24 cellular contexts compared by ENCODE assay signal in genomic region chr2:217216316-217216715, GRCh38.
DNase-seq lines count a peak whose midpoint lies in the region; FAIRE-seq and TF ChIP-seq lines count a peak whose summit lies in the region.
"Had no signal": no experiment of that assay in that cellular context is flagged by ENCODE, and none has a peak within 500 bp of the region (broad histone marks: within the 10 kb centered on the region; RNA-seq: fewer than 3 reads in every experiment).

No MANE protein-coding gene starts in this region.

- H3K27me3 Mint-ChIP-seq in type B pancreatic cell = peaks cover 3% of the 10 kb centered on the region

- FAIRE-seq in GM12891 (lab: Jason Lieb, UNC) = peak; percentile 48
- FAIRE-seq: GM12892, GM19239, H54 had no signal

- CTCF ChIA-PET in SK-N-SH (lab: Yijun Ruan, JAX) = interaction anchor here (1.6 kb wide), 1 partner anchor 13 kb away, joined by 4 read pairs; no protein-coding TSS in a partner anchor

- H3K4me2 ChIP-seq in GM23248 (ENCODE audit: unreplicated experiment) = no peak overlapping the region
- no peak overlapping the region for H3K4me2 ChIP-seq in SK-N-SH
- no peak overlapping the region for H3K4me2 ChIP-seq in Karpas-422 (ENCODE audit: low read depth, low read length, poor library complexity, severe bottlenecking)
- H3K4me2 ChIP-seq: BLaER1 had no signal

- WGBS in GM23248 (ENCODE audit: low coverage in 1 of 2, low lambda C conversion rate in 2 of 2, missing lambda C conversion rate in 2 of 2), 2 experiments = 80% methylated on average over 4 of the region's 4 CpGs
- 90% methylated on average over 4 of the region's 4 CpGs for WGBS in SK-N-SH (ENCODE audit: low lambda C conversion rate)

- DNase-seq in GM12891 (ENCODE audit: insufficient read length, low spot score) = no peak
- peak; percentile 13 for DNase-seq in NCI-H69 (lab: John Stamatoyannopoulos, UW)
- peak; percentile 39 for DNase-seq in left kidney (ENCODE audit: low read depth, low spot score)
- DNase-seq in type B pancreatic cell (ENCODE audit: extremely low spot score, unreplicated experiment) = no peak
- no peak for DNase-seq in GM23248
- no peak for DNase-seq in SK-N-SH
- DNase-seq in Karpas-422 = no peak
- no peak for DNase-seq in T-helper 1 cell
- DNase-seq: Caco-2; CD4-positive, CD25-positive, alpha-beta regulatory T cell; CD8-positive, alpha-beta T cell; DMS153; DND-41; EL; GF-D8; GOT3; HFFc6 had no signal

- no peak for TF ChIP-seq EP300 in SK-N-SH (IDR thresholded peaks at IDR 0.05; ENCODE audit: borderline replicate concordance in 1 of 2, low read depth in 1 of 2, low read length in 1 of 2)

- H3K27ac Mint-ChIP-seq in type B pancreatic cell = peak overlapping the region; percentile 50
- H3K27ac Mint-ChIP-seq: B cell; CD8-positive, alpha-beta T cell; HFFc6 had no signal

- peaks cover 30% of the 10 kb centered on the region for H3K4me1 Mint-ChIP-seq in type B pancreatic cell (ENCODE audit: unreplicated experiment)
- H3K4me1 Mint-ChIP-seq: CD4-positive, CD25-positive, alpha-beta regulatory T cell had no signal

- H3F3A ChIP-seq in GM23248 (ENCODE audit: insufficient read depth) (peaks cover 20% of the 10 kb centered on the region; the same call in 1 of the 2 replicates), SK-N-SH (replicated peaks; ENCODE audit: insufficient read depth) (no peaks in the 10 kb centered on the region)

- in situ Hi-C loops in GM23248 (cut with MboI) = no loop called here

- no peak for TF ChIP-seq POLR2A in GM12891 (IDR thresholded peaks at IDR 0.05; ENCODE audit: low read depth, low read length)

- H3K79me2 ChIP-seq in GM23248 (ENCODE audit: insufficient read depth) (no peaks in the 10 kb centered on the region), SK-N-SH (ENCODE audit: insufficient read depth) (no peaks in the 10 kb centered on the region), Karpas-422 (ENCODE audit: low read length) (no peaks in the 10 kb centered on the region)

- no peaks in the 10 kb centered on the region for H3K9me3 ChIP-seq in GM23248 (ENCODE audit: low read depth)
- no peaks in the 10 kb centered on the region for H3K9me3 ChIP-seq in SK-N-SH
- H3K9me3 ChIP-seq in Karpas-422 (ENCODE audit: low read length) = no peaks in the 10 kb centered on the region
- H3K9me3 ChIP-seq: BLaER1, Caco-2, HAP-1 had no signal

- H3K27ac ChIP-seq in GM23248 (no peak overlapping the region), SK-N-SH (ENCODE audit: low read depth in 2 of 2, low read length in 1 of 2) (no peak overlapping the region), Karpas-422 (ENCODE audit: low read length) (no peak overlapping the region)
- H3K27ac ChIP-seq: BLaER1, C4-2B had no signal

- no peak for TF ChIP-seq RAD21 in SK-N-SH (IDR thresholded peaks at IDR 0.05; ENCODE audit: low read length)

- peaks cover 11% of the 10 kb centered on the region for H3K9me3 Mint-ChIP-seq in type B pancreatic cell
- H3K9me3 Mint-ChIP-seq: CD8-positive, alpha-beta T cell; HFFc6 had no signal

- peaks cover 3% of the 10 kb centered on the region for H3K36me3 Mint-ChIP-seq in type B pancreatic cell
- H3K36me3 Mint-ChIP-seq: CD4-positive, CD25-positive, alpha-beta regulatory T cell; CD8-positive, alpha-beta T cell had no signal

- H3K4me3 ChIP-seq in GM23248 (no peak overlapping the region), SK-N-SH (ENCODE audit: low read depth in 2 of 2, low read length in 1 of 2) (no peak overlapping the region), Karpas-422 (ENCODE audit: low read length) (no peak overlapping the region)
- H3K4me3 ChIP-seq: BLaER1, HAP-1 had no signal

- no peaks in the 10 kb centered on the region for H3K36me3 ChIP-seq in GM23248 (ENCODE audit: low read depth)
- no peaks in the 10 kb centered on the region for H3K36me3 ChIP-seq in SK-N-SH (replicated peaks in 1 of 2; ENCODE audit: control insufficient read depth in 1 of 2, insufficient read depth in 2 of 2, low read length in 1 of 2)
- no peaks in the 10 kb centered on the region for H3K36me3 ChIP-seq in Karpas-422 (ENCODE audit: insufficient read depth, low read length)
- H3K36me3 ChIP-seq: BLaER1, HAP-1 had no signal

- H3K9me2 ChIP-seq in GM23248 (ENCODE audit: insufficient read depth) (no peaks in the 10 kb centered on the region), SK-N-SH (0 out of 2 replicates have a peak, but pooled peaks cover 3% of the 10 kb centered on the region), Karpas-422 (replicated peaks; ENCODE audit: insufficient read depth, low read length) (no peaks in the 10 kb centered on the region)

- H3K4me1 ChIP-seq in GM23248 (ENCODE audit: insufficient read depth) (peaks cover 20% of the 10 kb centered on the region), SK-N-SH (ENCODE audit: control insufficient read depth in 1 of 2, insufficient read depth in 2 of 2, low read depth in 1 of 2, low read length in 1 of 2) (0 out of 4 replicates have a peak, but pooled peaks cover 0 to 4% of the 10 kb centered on the region in 2 experiments), Karpas-422 (ENCODE audit: low read length) (no peaks in the 10 kb centered on the region)
- H3K4me1 ChIP-seq: Caco-2, HAP-1 had no signal

- H3K4me3 Mint-ChIP-seq in type B pancreatic cell = peak overlapping the region; percentile 29
- H3K4me3 Mint-ChIP-seq: B cell; CD4-positive, CD25-positive, alpha-beta regulatory T cell; CD8-positive, alpha-beta T cell; HFFc6 had no signal

- H2AFZ ChIP-seq in GM23248 (no peak overlapping the region), SK-N-SH (ENCODE audit: low read depth) (no peak overlapping the region), Karpas-422 (ENCODE audit: low read length) (no peak overlapping the region)

- TF ChIP-seq CTCF in type B pancreatic cell (conservative IDR thresholded peaks at IDR 0.05) (no peak), SK-N-SH (IDR thresholded peaks at IDR 0.05) (no peak)

- H3K27me3 ChIP-seq in GM23248 (replicated peaks; ENCODE audit: insufficient read depth) = no peaks in the 10 kb centered on the region
- H3K27me3 ChIP-seq in SK-N-SH (ENCODE audit: insufficient read depth) = no peaks in the 10 kb centered on the region
- 0 out of 2 replicates have a peak, but pooled peaks cover 2% of the 10 kb centered on the region for H3K27me3 ChIP-seq in Karpas-422 (ENCODE audit: low read length)

- H3K9ac ChIP-seq in GM23248 (no peak overlapping the region), SK-N-SH (no peak overlapping the region), Karpas-422 (ENCODE audit: low read length) (no peak overlapping the region)
- H3K9ac ChIP-seq: BLaER1 had no signal

- POLR2A ChIA-PET in SK-N-SH (lab: Yijun Ruan, JAX) = no interaction called here

- H4K20me1 ChIP-seq in GM23248 (ENCODE audit: insufficient read depth) = no peaks in the 10 kb centered on the region
- H4K20me1 ChIP-seq in SK-N-SH (ENCODE audit: insufficient read depth) = no peaks in the 10 kb centered on the region
- H4K20me1 ChIP-seq in Karpas-422 (ENCODE audit: insufficient read depth, low read depth, low read length) = peaks cover 13% of the 10 kb centered on the region; the same call in 1 of the 2 replicates

TF ChIP-seq in GM12891, 5 proteins besides CTCF, POLR2A, EP300 and RAD21:
- TF ChIP-seq POU2F2 (IDR thresholded peaks at IDR 0.05; ENCODE audit: low read depth, low read length) (no peak), POLR2AphosphoS5 (IDR thresholded peaks at IDR 0.05; ENCODE audit: low read depth, low read length) (no peak), TAF1 (IDR thresholded peaks at IDR 0.05; ENCODE audit: low read depth, low read length) (no peak), SPI1 (IDR thresholded peaks at IDR 0.05; ENCODE audit: low read depth, low read length) (no peak), PAX5 (IDR thresholded peaks at IDR 0.05; ENCODE audit: insufficient read depth, low read length, severe bottlenecking) (no peak)

TF ChIP-seq in SK-N-SH, 30 proteins besides CTCF, POLR2A, EP300 and RAD21:
- TF ChIP-seq POLR2AphosphoS5 (IDR thresholded peaks at IDR 0.05; ENCODE audit: low read depth, low read length) (no peak), MEF2A (IDR thresholded peaks at IDR 0.05; ENCODE audit: borderline replicate concordance, low read depth) (no peak), MAX (IDR thresholded peaks at IDR 0.05; ENCODE audit: low read depth) (no peak), EZH2phosphoT487 (IDR thresholded peaks at IDR 0.05; ENCODE audit: borderline replicate concordance, low read depth) (no peak), IRF3 (IDR thresholded peaks at IDR 0.05; ENCODE audit: low read depth, low read length) (no peak), GATA2 (CRISPR knock-in tag; IDR thresholded peaks at IDR 0.05) (no peak)
TF ChIP-seq in SK-N-SH: peak in this region for 0.

Comparison
In these comparisons a context has a peak if more than half of its experiments do, and no peak if none do; other contexts are left out.
1. DNase-seq: peak in NCI-H69 (single experiment) and left kidney (single experiment); none in GM12891 (single experiment), type B pancreatic cell (single experiment), GM23248 (single experiment), SK-N-SH (single experiment), Karpas-422 (single experiment) and T-helper 1 cell (0 of 5).